Comparison of ENCODE assay signal across 1 cellular context in the genomic region with DNA sequence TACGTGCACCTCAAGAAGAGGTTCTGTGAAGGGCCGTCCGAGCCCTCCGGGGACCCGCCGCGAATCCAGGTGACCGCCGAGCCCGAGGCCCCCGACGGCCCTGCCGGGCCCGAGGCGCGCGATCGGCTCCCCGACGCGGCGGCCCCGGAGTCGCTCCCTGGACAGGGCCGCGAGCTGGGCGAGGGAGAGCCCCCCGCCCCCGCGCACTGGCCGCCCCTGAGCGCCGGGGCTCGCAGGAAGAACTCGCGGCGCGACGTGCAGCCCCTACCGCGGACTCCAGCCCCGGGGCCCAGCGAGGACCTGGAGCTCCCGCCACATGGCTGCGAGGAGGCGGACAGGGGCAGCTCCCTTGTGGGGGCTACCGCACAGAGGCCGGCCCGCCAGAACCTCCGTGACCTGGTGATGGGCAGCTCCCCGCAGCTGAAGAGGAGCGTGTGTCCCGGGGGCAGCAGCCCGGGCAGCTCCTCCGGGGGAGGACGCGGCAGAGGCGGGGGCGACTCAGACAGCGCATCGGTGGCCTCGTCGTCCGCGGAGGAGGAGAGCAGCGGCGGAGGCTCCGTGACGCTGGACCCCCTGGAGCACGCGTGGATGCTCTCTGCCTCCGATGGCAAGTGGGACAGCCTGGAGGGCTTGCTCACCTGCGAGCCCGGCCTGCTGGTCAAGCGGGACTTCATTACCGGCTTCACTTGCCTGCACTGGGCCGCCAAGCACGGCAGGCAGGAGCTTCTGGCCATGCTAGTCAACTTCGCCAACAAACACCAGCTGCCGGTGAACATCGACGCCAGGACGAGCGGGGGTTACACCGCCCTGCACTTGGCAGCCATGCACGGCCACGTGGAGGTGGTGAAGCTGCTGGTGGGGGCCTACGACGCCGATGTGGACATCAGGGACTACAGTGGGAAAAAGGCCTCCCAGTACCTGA.
A peak's percentile ranks its signal among the peaks of the same experiment; 100 is the strongest.
TF ChIP-seq lines count a peak whose summit lies in the region.

No MANE protein-coding gene starts in this region.

TF ChIP-seq in HepG2, 621 proteins besides CTCF, POLR2A, EP300 and RAD21 (continues in another document):
- TF ChIP-seq AGO1 (IDR thresholded peaks at IDR 0.05; ENCODE audit: low read depth, low read length, poor library complexity, severe bottlenecking), result peak; percentile 51
- TF ChIP-seq SKI (IDR thresholded peaks at IDR 0.05; ENCODE audit: partially characterized antibody), result no peak
- no peak; the same call in 1 of the 2 replicates for TF ChIP-seq TMF1 (CRISPR knock-in tag; IDR thresholded peaks at IDR 0.05; ENCODE audit: low read depth)
- 0 out of 2 replicates have a peak, but pooled peaks have one; percentile 84 for TF ChIP-seq CENPT (CRISPR knock-in tag; IDR thresholded peaks at IDR 0.05; ENCODE audit: low read depth)
- 0 out of 2 replicates have a peak, but pooled peaks have one; percentile 6 for TF ChIP-seq ZBTB43 (CRISPR knock-in tag; conservative IDR thresholded peaks at IDR 0.05)
- no peak; the same call in 1 of the 2 replicates for TF ChIP-seq CREB3 (CRISPR knock-in tag; IDR thresholded peaks at IDR 0.05)
- TF ChIP-seq SETDB1 (CRISPR knock-in tag; IDR thresholded peaks at IDR 0.05; ENCODE audit: borderline replicate concordance), result no peak
- no peak for TF ChIP-seq BCL6 (CRISPR knock-in tag; IDR thresholded peaks at IDR 0.05)
- TF ChIP-seq CSRNP1 (CRISPR knock-in tag; IDR thresholded peaks at IDR 0.05), result no peak; the same call in 1 of the 2 replicates
- 0 out of 2 replicates have a peak, but pooled peaks have one; percentile 23 for TF ChIP-seq NKX3-1 (CRISPR knock-in tag; IDR thresholded peaks at IDR 0.05)
- TF ChIP-seq RORA (CRISPR knock-in tag; IDR thresholded peaks at IDR 0.05), result no peak
- TF ChIP-seq ZNF101 (CRISPR knock-in tag; IDR thresholded peaks at IDR 0.05; ENCODE audit: borderline replicate concordance, low read depth), result 0 out of 2 replicates have a peak, but pooled peaks have one; percentile 60
- TF ChIP-seq ZNF512 (CRISPR knock-in tag; IDR thresholded peaks at IDR 0.05), result no peak
- 0 out of 2 replicates have a peak, but pooled peaks have one; percentile 71 for TF ChIP-seq ZNF451 (CRISPR knock-in tag; IDR thresholded peaks at IDR 0.05)
- TF ChIP-seq, protein P1, sequence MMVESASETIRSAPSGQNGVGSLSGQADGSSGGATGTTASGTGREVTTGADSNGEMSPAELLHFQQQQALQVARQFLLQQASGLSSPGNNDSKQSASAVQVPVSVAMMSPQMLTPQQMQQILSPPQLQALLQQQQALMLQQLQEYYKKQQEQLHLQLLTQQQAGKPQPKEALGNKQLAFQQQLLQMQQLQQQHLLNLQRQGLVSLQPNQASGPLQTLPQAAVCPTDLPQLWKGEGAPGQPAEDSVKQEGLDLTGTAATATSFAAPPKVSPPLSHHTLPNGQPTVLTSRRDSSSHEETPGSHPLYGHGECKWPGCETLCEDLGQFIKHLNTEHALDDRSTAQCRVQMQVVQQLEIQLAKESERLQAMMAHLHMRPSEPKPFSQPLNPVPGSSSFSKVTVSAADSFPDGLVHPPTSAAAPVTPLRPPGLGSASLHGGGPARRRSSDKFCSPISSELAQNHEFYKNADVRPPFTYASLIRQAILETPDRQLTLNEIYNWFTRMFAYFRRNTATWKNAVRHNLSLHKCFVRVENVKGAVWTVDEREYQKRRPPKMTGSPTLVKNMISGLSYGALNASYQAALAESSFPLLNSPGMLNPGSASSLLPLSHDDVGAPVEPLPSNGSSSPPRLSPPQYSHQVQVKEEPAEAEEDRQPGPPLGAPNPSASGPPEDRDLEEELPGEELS (CRISPR knock-in tag; IDR thresholded peaks at IDR 0.05), result 0 out of 2 replicates have a peak, but pooled peaks have one; percentile 2
- TF ChIP-seq THRA (CRISPR knock-in tag; IDR thresholded peaks at IDR 0.05; ENCODE audit: borderline replicate concordance), result no peak
- TF ChIP-seq ZBTB10 (CRISPR knock-in tag; IDR thresholded peaks at IDR 0.05; ENCODE audit: borderline replicate concordance), result no peak
- TF ChIP-seq, protein P2, sequence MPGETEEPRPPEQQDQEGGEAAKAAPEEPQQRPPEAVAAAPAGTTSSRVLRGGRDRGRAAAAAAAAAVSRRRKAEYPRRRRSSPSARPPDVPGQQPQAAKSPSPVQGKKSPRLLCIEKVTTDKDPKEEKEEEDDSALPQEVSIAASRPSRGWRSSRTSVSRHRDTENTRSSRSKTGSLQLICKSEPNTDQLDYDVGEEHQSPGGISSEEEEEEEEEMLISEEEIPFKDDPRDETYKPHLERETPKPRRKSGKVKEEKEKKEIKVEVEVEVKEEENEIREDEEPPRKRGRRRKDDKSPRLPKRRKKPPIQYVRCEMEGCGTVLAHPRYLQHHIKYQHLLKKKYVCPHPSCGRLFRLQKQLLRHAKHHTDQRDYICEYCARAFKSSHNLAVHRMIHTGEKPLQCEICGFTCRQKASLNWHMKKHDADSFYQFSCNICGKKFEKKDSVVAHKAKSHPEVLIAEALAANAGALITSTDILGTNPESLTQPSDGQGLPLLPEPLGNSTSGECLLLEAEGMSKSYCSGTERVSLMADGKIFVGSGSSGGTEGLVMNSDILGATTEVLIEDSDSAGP (CRISPR knock-in tag; IDR thresholded peaks at IDR 0.05; ENCODE audit: borderline replicate concordance), result peak; percentile 82
- TF ChIP-seq ERF (CRISPR knock-in tag; IDR thresholded peaks at IDR 0.05), result peak; percentile 55; the same call in 1 of the 2 replicates
- no peak for TF ChIP-seq SMARCC2 (IDR thresholded peaks at IDR 0.05)
- no peak for TF ChIP-seq DBP (CRISPR knock-in tag; IDR thresholded peaks at IDR 0.05; ENCODE audit: not compliant biosample characterization)
- no peak for TF ChIP-seq JDP2 (CRISPR knock-in tag; IDR thresholded peaks at IDR 0.05; ENCODE audit: borderline replicate concordance)
- TF ChIP-seq ZNF33B (CRISPR knock-in tag; IDR thresholded peaks at IDR 0.05), result no peak; the same call in 1 of the 2 replicates
- TF ChIP-seq BCL3 (CRISPR knock-in tag; IDR thresholded peaks at IDR 0.05), result peak; percentile 91
- TF ChIP-seq KLF9 (CRISPR knock-in tag; IDR thresholded peaks at IDR 0.05; ENCODE audit: low read depth), result no peak
- TF ChIP-seq, protein P3, sequence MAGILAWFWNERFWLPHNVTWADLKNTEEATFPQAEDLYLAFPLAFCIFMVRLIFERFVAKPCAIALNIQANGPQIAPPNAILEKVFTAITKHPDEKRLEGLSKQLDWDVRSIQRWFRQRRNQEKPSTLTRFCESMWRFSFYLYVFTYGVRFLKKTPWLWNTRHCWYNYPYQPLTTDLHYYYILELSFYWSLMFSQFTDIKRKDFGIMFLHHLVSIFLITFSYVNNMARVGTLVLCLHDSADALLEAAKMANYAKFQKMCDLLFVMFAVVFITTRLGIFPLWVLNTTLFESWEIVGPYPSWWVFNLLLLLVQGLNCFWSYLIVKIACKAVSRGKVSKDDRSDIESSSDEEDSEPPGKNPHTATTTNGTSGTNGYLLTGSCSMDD (CRISPR knock-in tag; IDR thresholded peaks at IDR 0.05), result 0 out of 2 replicates have a peak, but pooled peaks have one; percentile 33
- no peak for TF ChIP-seq SUZ12 (IDR thresholded peaks at IDR 0.05; ENCODE audit: low read depth, low read length)
- peak; percentile 61; the same call in 1 of the 2 replicates for TF ChIP-seq NR2C2 (CRISPR knock-in tag; IDR thresholded peaks at IDR 0.05; ENCODE audit: borderline replicate concordance)
- TF ChIP-seq DMAP1 (CRISPR knock-in tag; IDR thresholded peaks at IDR 0.05), result peak; percentile 90
- TF ChIP-seq GABPA (IDR thresholded peaks at IDR 0.05; ENCODE audit: low read depth, low read length), result no peak
- TF ChIP-seq GABPA (CRISPR knock-in tag; IDR thresholded peaks at IDR 0.05; ENCODE audit: low read depth), result no peak
- no peak for TF ChIP-seq RAD51 (IDR thresholded peaks at IDR 0.05; ENCODE audit: borderline replicate concordance)
- peak; percentile 96; the same call in 1 of the 2 replicates for TF ChIP-seq ZNF761 (CRISPR knock-in tag; conservative IDR thresholded peaks at IDR 0.05)
